ENCODE assay signal across 16 cellular contexts in genomic region chr7:151857412-151857811, GRCh38.
"Had no signal": no experiment of that assay in that cellular context is flagged by ENCODE, and none has a peak within 500 bp of the region (broad histone marks: within the 10 kb centered on the region; RNA-seq: fewer than 3 reads in every experiment).

No MANE protein-coding gene starts in this region.

- H3K36me3 ChIP-seq: sigmoid colon, thoracic aorta, upper lobe of right lung had no signal

- H3K4me3 ChIP-seq: coronary artery, esophagus muscularis mucosa, sigmoid colon, stomach, thoracic aorta, upper lobe of right lung had no signal

- DNase-seq: activated CD4-positive, alpha-beta T cell treated with anti-CD3 and anti-CD28 coated beads, Interleukin-2, amount 50 U/mL, for 48 hours; activated CD4-positive, CD25-positive, alpha-beta regulatory T cell treated with anti-CD3 and anti-CD28 coated beads, Interleukin-2, amount 50 U/mL, for 72 hours; activated naive CD4-positive, alpha-beta T cell treated with anti-CD3 and anti-CD28 coated beads, Interleukin-2, amount 10 ng/mL, durations not matched to agents 7 days and 5 days; activated T-cell treated with anti-CD3 and anti-CD28 coated beads, Interleukin-2, amount 50 U/mL, for 1 hour; caudate nucleus; effector CD4-positive, alpha-beta T cell; kidney glomerular epithelial cell; sigmoid colon; stimulated activated CD4-positive, alpha-beta T cell treated with anti-CD3 and anti-CD28 coated beads, Interleukin-2, amount 100 ng/mL, for 24 hours; stomach; T-cell; T-helper 9 cell; upper lobe of right lung had no signal

- H3K4me1 ChIP-seq: sigmoid colon had no signal

- H3K27ac ChIP-seq: coronary artery, esophagus muscularis mucosa, sigmoid colon, stomach, thoracic aorta, upper lobe of right lung had no signal

- H3K27me3 ChIP-seq: esophagus muscularis mucosa, sigmoid colon, stomach, upper lobe of right lung had no signal

- H3K9me3 ChIP-seq: esophagus muscularis mucosa, sigmoid colon, stomach, thoracic aorta, upper lobe of right lung had no signal

- ATAC-seq: T-cell, upper lobe of right lung had no signal
